ENCODE assay signal across 19 cellular contexts in genomic region chr1:36346741-36347370, GRCh38.
"Had no signal": no experiment of that assay in that cellular context is flagged by ENCODE, and none has a peak within 500 bp of the region (broad histone marks: within the 10 kb centered on the region; RNA-seq: fewer than 3 reads in every experiment).

No MANE protein-coding gene starts in this region.

- H3K27me3 Mint-ChIP-seq: activated CD4-positive, alpha-beta T cell treated with anti-CD3 and anti-CD28 coated beads, Interleukin-2, amount 10 ng/mL, durations not matched to agents 7 days and 5 days; central memory CD8-positive, alpha-beta T cell; naive thymus-derived CD4-positive, alpha-beta T cell; T-cell had no signal

- H3K4me3 Mint-ChIP-seq: activated CD4-positive, alpha-beta T cell treated with anti-CD3 and anti-CD28 coated beads, Interleukin-2, amount 10 ng/mL, durations not matched to agents 7 days and 5 days; central memory CD8-positive, alpha-beta T cell; naive thymus-derived CD4-positive, alpha-beta T cell; neural progenitor cell; T-cell had no signal

- H3K36me3 ChIP-seq: neural progenitor cell had no signal

- H3K9me3 ChIP-seq: colonic mucosa, pancreas, thyroid gland had no signal

- DNase-seq: activated CD4-positive, alpha-beta T cell treated with anti-CD3 and anti-CD28 coated beads, Interleukin-2, amount 10 ng/mL, durations not matched to agents 7 days and 5 days; activated CD8-positive, alpha-beta memory T cell treated with anti-CD3 and anti-CD28 coated beads for 24 hours; activated CD8-positive, alpha-beta memory T cell treated with anti-CD3 and anti-CD28 coated beads, Interleukin-2, amount 50 U/mL, for 48 hours; activated gamma-delta T cell; anterior cingulate cortex; colonic mucosa; foreskin keratinocyte; kidney; naive thymus-derived CD4-positive, alpha-beta T cell; stimulated activated naive CD4-positive, alpha-beta T cell; T-cell; thyroid gland had no signal

- ATAC-seq: activated CD4-positive, CD25-positive, alpha-beta regulatory T cell treated with anti-CD3 and anti-CD28 coated beads, Interleukin-2, amount 50 U/mL, for 24 hours; foreskin keratinocyte; left lobe of liver; naive thymus-derived CD4-positive, alpha-beta T cell; pancreas; sciatic nerve; SK-N-SH treated with all-trans-retinoic acid at 6 μM for 48 hours; T-cell had no signal

- H3K27ac ChIP-seq: colonic mucosa, foreskin keratinocyte, neural progenitor cell, pancreas, thyroid gland had no signal

- H3K9me3 Mint-ChIP-seq: activated CD4-positive, alpha-beta T cell treated with anti-CD3 and anti-CD28 coated beads, Interleukin-2, amount 10 ng/mL, durations not matched to agents 7 days and 5 days; central memory CD8-positive, alpha-beta T cell; naive thymus-derived CD4-positive, alpha-beta T cell; neural progenitor cell; T-cell had no signal

- H3K4me3 ChIP-seq: colonic mucosa, neural progenitor cell, pancreas, thyroid gland had no signal

- H3K27me3 ChIP-seq: colonic mucosa, foreskin keratinocyte, neural progenitor cell, pancreas, thyroid gland had no signal

- H3K27ac Mint-ChIP-seq: activated CD4-positive, alpha-beta T cell treated with anti-CD3 and anti-CD28 coated beads, Interleukin-2, amount 10 ng/mL, durations not matched to agents 7 days and 5 days; neural progenitor cell; T-cell had no signal

- H3K4me1 ChIP-seq: pancreas had no signal
